ENCODE assay signal across 2 cellular contexts in genomic region chr16:57649443-57649751, GRCh38.
TF ChIP-seq lines count a peak whose summit lies in the region.

No MANE protein-coding gene starts in this region.

TF ChIP-seq in GM23338, 12 proteins besides CTCF, POLR2A, EP300 and RAD21:
- TF ChIP-seq ZNF114 (CRISPR knock-in tag; IDR thresholded peaks at IDR 0.05) = no peak

TF ChIP-seq in K562, 482 proteins besides CTCF, POLR2A, EP300 and RAD21:
- TF ChIP-seq FIP1L1 (IDR thresholded peaks at IDR 0.05; ENCODE audit: low read depth, low read length, poor library complexity, severe bottlenecking) (no peak), BRD9 (IDR thresholded peaks at IDR 0.05; ENCODE audit: low read depth, partially characterized antibody) (no peak), LCOR (CRISPR knock-in tag; IDR thresholded peaks at IDR 0.05) (peak; percentile 51), GABPB1 (CRISPR knock-in tag; IDR thresholded peaks at IDR 0.05) (peak; percentile 48; the same call in 1 of the 2 replicates), ZFP36 (IDR thresholded peaks at IDR 0.05; ENCODE audit: low read depth, low read length, partially characterized antibody) (peak; percentile 99), CXXC5 (CRISPR knock-in tag; IDR thresholded peaks at IDR 0.05) (0 out of 2 replicates have a peak, but pooled peaks have one; percentile 2), PTBP1 (IDR thresholded peaks at IDR 0.05; ENCODE audit: low read depth, low read length) (0 out of 2 replicates have a peak, but pooled peaks have one; percentile 61), BCOR (IDR thresholded peaks at IDR 0.05) (peak; percentile 89), ZEB2 (IDR thresholded peaks at IDR 0.05) (0 out of 2 replicates have a peak, but pooled peaks have one; percentile 44), RBM25 (IDR thresholded peaks at IDR 0.05; ENCODE audit: low read depth, low read length, severe bottlenecking) (peak; percentile 54), KDM1A (IDR thresholded peaks at IDR 0.05) (peak in 1 of 2 experiments; percentile 70; a peak in 3 of 4 replicates), NR1H2 (CRISPR knock-in tag; IDR thresholded peaks at IDR 0.05) (no peak), NFIC (IDR thresholded peaks at IDR 0.05) (0 out of 2 replicates have a peak, but pooled peaks have one; percentile 1), KHSRP (IDR thresholded peaks at IDR 0.05) (no peak), RNF219 (CRISPR knock-in tag; IDR thresholded peaks at IDR 0.05) (no peak), ILF3 (IDR thresholded peaks at IDR 0.05; ENCODE audit: borderline replicate concordance) (no peak), XRCC5 (IDR thresholded peaks at IDR 0.05; ENCODE audit: low read depth, low read length) (no peak), ZNF436 (CRISPR knock-in tag; IDR thresholded peaks at IDR 0.05) (peak; percentile 95)
- TF ChIP-seq, protein P1, sequence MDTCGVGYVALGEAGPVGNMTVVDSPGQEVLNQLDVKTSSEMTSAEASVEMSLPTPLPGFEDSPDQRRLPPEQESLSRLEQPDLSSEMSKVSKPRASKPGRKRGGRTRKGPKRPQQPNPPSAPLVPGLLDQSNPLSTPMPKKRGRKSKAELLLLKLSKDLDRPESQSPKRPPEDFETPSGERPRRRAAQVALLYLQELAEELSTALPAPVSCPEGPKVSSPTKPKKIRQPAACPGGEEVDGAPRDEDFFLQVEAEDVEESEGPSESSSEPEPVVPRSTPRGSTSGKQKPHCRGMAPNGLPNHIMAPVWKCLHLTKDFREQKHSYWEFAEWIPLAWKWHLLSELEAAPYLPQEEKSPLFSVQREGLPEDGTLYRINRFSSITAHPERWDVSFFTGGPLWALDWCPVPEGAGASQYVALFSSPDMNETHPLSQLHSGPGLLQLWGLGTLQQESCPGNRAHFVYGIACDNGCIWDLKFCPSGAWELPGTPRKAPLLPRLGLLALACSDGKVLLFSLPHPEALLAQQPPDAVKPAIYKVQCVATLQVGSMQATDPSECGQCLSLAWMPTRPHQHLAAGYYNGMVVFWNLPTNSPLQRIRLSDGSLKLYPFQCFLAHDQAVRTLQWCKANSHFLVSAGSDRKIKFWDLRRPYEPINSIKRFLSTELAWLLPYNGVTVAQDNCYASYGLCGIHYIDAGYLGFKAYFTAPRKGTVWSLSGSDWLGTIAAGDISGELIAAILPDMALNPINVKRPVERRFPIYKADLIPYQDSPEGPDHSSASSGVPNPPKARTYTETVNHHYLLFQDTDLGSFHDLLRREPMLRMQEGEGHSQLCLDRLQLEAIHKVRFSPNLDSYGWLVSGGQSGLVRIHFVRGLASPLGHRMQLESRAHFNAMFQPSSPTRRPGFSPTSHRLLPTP (IDR thresholded peaks at IDR 0.05; ENCODE audit: borderline replicate concordance, extremely low read depth, insufficient read length) = peak; percentile 57
